ENCODE assay signal across 33 cellular contexts in genomic region chr1:237670296-237670695, GRCh38.
"Had no signal": no experiment of that assay in that cellular context is flagged by ENCODE, and none has a peak within 500 bp of the region (broad histone marks: within the 10 kb centered on the region; RNA-seq: fewer than 3 reads in every experiment).

No MANE protein-coding gene starts in this region.

- H3K4me1 Mint-ChIP-seq: activated naive CD8-positive, alpha-beta T cell treated with anti-CD3 and anti-CD28 coated beads for 36 hours; activated T-helper 17 cell treated with anti-CD3 and anti-CD28 coated beads, Interleukin-2, amount 50 U/mL, for 72 hours had no signal

- ATAC-seq: activated CD8-positive, alpha-beta T cell treated with anti-CD3 and anti-CD28 coated beads for 36 hours; activated T-cell treated with anti-CD3 and anti-CD28 coated beads, Interleukin-2, amount 50 U/mL, for 72 hours; activated T-helper 17 cell treated with anti-CD3 and anti-CD28 coated beads, Interleukin-2, amount 50 U/mL, for 72 hours; body of pancreas had no signal

- H3K9me3 Mint-ChIP-seq: activated CD8-positive, alpha-beta T cell treated with anti-CD3 and anti-CD28 coated beads for 36 hours; activated naive CD8-positive, alpha-beta T cell treated with anti-CD3 and anti-CD28 coated beads for 36 hours; activated T-helper 17 cell treated with anti-CD3 and anti-CD28 coated beads, Interleukin-2, amount 50 U/mL, for 72 hours had no signal

- DNase-seq: activated CD4-positive, alpha-beta T cell treated with anti-CD3 and anti-CD28 coated beads for 1 hour; activated CD4-positive, alpha-beta T cell treated with anti-CD3 and anti-CD28 coated beads for 48 hours; activated CD4-positive, alpha-beta T cell treated with anti-CD3 and anti-CD28 coated beads, Interleukin-2, amount 50 U/mL, for 4 hours; activated CD4-positive, CD25-positive, alpha-beta regulatory T cell; activated CD8-positive, alpha-beta T cell treated with anti-CD3 and anti-CD28 coated beads for 36 hours; activated effector memory CD4-positive, alpha-beta T cell treated with anti-CD3 and anti-CD28 coated beads, Interleukin-2, amount 50 U/mL, for 16 hours; activated naive CD4-positive, alpha-beta T cell; activated naive CD4-positive, alpha-beta T cell treated with anti-CD3 and anti-CD28 coated beads, Interleukin-2, amount 50 U/mL, for 16 hours; activated naive CD8-positive, alpha-beta T cell treated with anti-CD3 and anti-CD28 coated beads for 36 hours; activated T-cell treated with anti-CD3 and anti-CD28 coated beads, Interleukin-2, amount 50 U/mL, for 1 hour; activated T-cell treated with anti-CD3 and anti-CD28 coated beads, Interleukin-2, amount 50 U/mL, for 72 hours; adrenal gland; body of pancreas; central memory CD4-positive, alpha-beta T cell; Karpas-422; KBM-7; NCI-H1092 treated with DMSO at 0.1 percent for 48 hours; NCI-H1417; NCI-H146; NCI-H187; NCI-H2029 treated with DMSO at 0.1 percent for 48 hours; NCI-H2107; NCI-H2171; NCI-H510A; NCI-H526; NCI-H748 treated with DMSO at 0.1 percent for 48 hours; NK-92 treated with Interleukin-12 subunit alpha and Interleukin-12 subunit beta, amount 100 ng/mL, for 24 hours; PC-9; Right ventricle myocardium superior; SW 1271; T1000; WERI-Rb-1 had no signal

- H2AFZ ChIP-seq: PC-9 had no signal

- H3K36me3 ChIP-seq: adrenal gland, WERI-Rb-1 had no signal

- H3K27me3 Mint-ChIP-seq: activated CD8-positive, alpha-beta T cell treated with anti-CD3 and anti-CD28 coated beads for 36 hours; activated naive CD8-positive, alpha-beta T cell treated with anti-CD3 and anti-CD28 coated beads for 36 hours; activated T-helper 17 cell treated with anti-CD3 and anti-CD28 coated beads, Interleukin-2, amount 50 U/mL, for 72 hours had no signal

- H3K27ac Mint-ChIP-seq: activated CD8-positive, alpha-beta T cell treated with anti-CD3 and anti-CD28 coated beads for 36 hours; activated naive CD8-positive, alpha-beta T cell treated with anti-CD3 and anti-CD28 coated beads for 36 hours; activated T-cell treated with anti-CD3 and anti-CD28 coated beads, Interleukin-2, amount 50 U/mL, for 72 hours; activated T-helper 17 cell treated with anti-CD3 and anti-CD28 coated beads, Interleukin-2, amount 50 U/mL, for 72 hours had no signal

- H3K27me3 ChIP-seq: adrenal gland, body of pancreas had no signal

- H3K4me3 Mint-ChIP-seq: activated CD8-positive, alpha-beta T cell treated with anti-CD3 and anti-CD28 coated beads for 36 hours; activated naive CD8-positive, alpha-beta T cell treated with anti-CD3 and anti-CD28 coated beads for 36 hours; activated T-cell treated with anti-CD3 and anti-CD28 coated beads, Interleukin-2, amount 50 U/mL, for 72 hours; activated T-helper 17 cell treated with anti-CD3 and anti-CD28 coated beads, Interleukin-2, amount 50 U/mL, for 72 hours had no signal

- H3K4me1 ChIP-seq: adrenal gland, body of pancreas had no signal

- H3K4me3 ChIP-seq: adrenal gland, body of pancreas, PC-9 had no signal

- H3K27ac ChIP-seq: adrenal gland, body of pancreas, PC-9, WERI-Rb-1 had no signal

- H3K9me3 ChIP-seq: adrenal gland, body of pancreas had no signal

- H3K4me2 ChIP-seq: PC-9 had no signal
